In genomic region chr11:59429924-59430516, GRCh38 we compare ENCODE assay signal across 1 cellular context.
TF ChIP-seq lines count a peak whose summit lies in the region.

No MANE protein-coding gene starts in this region.

TF ChIP-seq in SK-N-SH, 30 proteins besides CTCF, POLR2A, EP300 and RAD21 (continued from another document):
- TF ChIP-seq USF1 (IDR thresholded peaks at IDR 0.05; ENCODE audit: borderline replicate concordance, low read depth), result no peak
- TF ChIP-seq TCF12 (IDR thresholded peaks at IDR 0.05), result no peak
- no peak for TF ChIP-seq FOXJ3 (CRISPR knock-in tag; IDR thresholded peaks at IDR 0.05)
- TF ChIP-seq FOSL2 (IDR thresholded peaks at IDR 0.05; ENCODE audit: borderline replicate concordance, low read depth), result no peak
- no peak for TF ChIP-seq NFIC (IDR thresholded peaks at IDR 0.05; ENCODE audit: borderline replicate concordance)
- no peak; the same call in 1 of the 2 replicates for TF ChIP-seq SMC3 (IDR thresholded peaks at IDR 0.05; ENCODE audit: low read depth, low read length)
- no peak for TF ChIP-seq PBX3 (IDR thresholded peaks at IDR 0.05)
- no peak for TF ChIP-seq JUND (IDR thresholded peaks at IDR 0.05)
- no peak for TF ChIP-seq MXI1 (IDR thresholded peaks at IDR 0.05; ENCODE audit: low read depth, low read length)
